In the genomic region with DNA sequence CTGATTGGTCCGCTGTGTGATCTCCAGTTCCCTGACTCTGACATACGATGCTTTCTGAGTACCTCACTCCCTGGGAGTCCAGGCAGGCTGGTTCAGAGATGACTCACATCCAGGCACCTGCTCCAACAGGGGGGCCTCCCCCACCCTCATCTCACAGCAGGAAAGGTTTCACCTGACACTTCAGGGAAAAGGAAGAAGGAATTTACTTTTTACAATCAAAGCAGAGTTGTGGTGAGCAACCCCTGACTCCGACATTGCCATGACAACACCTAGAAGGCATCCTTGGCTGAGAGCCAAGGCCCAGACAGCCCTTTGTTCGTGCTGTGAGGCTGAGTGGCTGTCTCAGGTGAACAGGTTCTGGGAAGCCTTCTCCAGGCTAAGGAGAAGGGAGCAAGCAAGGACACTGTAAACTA, we compare ENCODE assay signal across 1 cellular context.
TF ChIP-seq lines count a peak whose summit lies in the region.

No MANE protein-coding gene starts in this region.

TF ChIP-seq in GM23338, 12 proteins besides CTCF, POLR2A, EP300 and RAD21 (continued from another document):
- TF ChIP-seq ZNF462 (CRISPR knock-in tag; IDR thresholded peaks at IDR 0.05) = no peak
- no peak for TF ChIP-seq CREB1 (CRISPR knock-in tag; IDR thresholded peaks at IDR 0.05; ENCODE audit: low read depth)
- no peak for TF ChIP-seq EZH2phosphoT487 (IDR thresholded peaks at IDR 0.05; ENCODE audit: unreplicated experiment)
- TF ChIP-seq, protein P1, sequence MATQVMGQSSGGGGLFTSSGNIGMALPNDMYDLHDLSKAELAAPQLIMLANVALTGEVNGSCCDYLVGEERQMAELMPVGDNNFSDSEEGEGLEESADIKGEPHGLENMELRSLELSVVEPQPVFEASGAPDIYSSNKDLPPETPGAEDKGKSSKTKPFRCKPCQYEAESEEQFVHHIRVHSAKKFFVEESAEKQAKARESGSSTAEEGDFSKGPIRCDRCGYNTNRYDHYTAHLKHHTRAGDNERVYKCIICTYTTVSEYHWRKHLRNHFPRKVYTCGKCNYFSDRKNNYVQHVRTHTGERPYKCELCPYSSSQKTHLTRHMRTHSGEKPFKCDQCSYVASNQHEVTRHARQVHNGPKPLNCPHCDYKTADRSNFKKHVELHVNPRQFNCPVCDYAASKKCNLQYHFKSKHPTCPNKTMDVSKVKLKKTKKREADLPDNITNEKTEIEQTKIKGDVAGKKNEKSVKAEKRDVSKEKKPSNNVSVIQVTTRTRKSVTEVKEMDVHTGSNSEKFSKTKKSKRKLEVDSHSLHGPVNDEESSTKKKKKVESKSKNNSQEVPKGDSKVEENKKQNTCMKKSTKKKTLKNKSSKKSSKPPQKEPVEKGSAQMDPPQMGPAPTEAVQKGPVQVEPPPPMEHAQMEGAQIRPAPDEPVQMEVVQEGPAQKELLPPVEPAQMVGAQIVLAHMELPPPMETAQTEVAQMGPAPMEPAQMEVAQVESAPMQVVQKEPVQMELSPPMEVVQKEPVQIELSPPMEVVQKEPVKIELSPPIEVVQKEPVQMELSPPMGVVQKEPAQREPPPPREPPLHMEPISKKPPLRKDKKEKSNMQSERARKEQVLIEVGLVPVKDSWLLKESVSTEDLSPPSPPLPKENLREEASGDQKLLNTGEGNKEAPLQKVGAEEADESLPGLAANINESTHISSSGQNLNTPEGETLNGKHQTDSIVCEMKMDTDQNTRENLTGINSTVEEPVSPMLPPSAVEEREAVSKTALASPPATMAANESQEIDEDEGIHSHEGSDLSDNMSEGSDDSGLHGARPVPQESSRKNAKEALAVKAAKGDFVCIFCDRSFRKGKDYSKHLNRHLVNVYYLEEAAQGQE (IDR thresholded peaks at IDR 0.05; ENCODE audit: unreplicated experiment) = no peak
- no peak for TF ChIP-seq NANOG (IDR thresholded peaks at IDR 0.05; ENCODE audit: borderline replicate concordance)
- TF ChIP-seq STAT1 (IDR thresholded peaks at IDR 0.05; ENCODE audit: unreplicated experiment) = no peak
- TF ChIP-seq POLR2AphosphoS5 (IDR thresholded peaks at IDR 0.05; ENCODE audit: low read depth) = no peak
TF ChIP-seq in GM23338: peak in this region for 0.
